24 cellular contexts compared by ENCODE assay signal in genomic region chr1:25477448-25478034, GRCh38. TPM values are rescaled to one million over a fixed set of nuclear protein-coding genes. Genes with fewer than 3 reads are reported as not detected.
A peak's percentile ranks its signal among the peaks of the same experiment; 100 is the strongest.
DNase-seq lines count a peak whose midpoint lies in the region; ATAC-seq and TF ChIP-seq lines count a peak whose summit lies in the region.
"Had no signal": no experiment of that assay in that cellular context is flagged by ENCODE, and none has a peak within 500 bp of the region (broad histone marks: within the 10 kb centered on the region; RNA-seq: fewer than 3 reads in every experiment).

No MANE protein-coding gene starts in this region.

- CTCF ChIA-PET in mammary epithelial cell (lab: Charles Lee; ENCODE audit: low non-redundant PET) = no interaction called here
- CTCF ChIA-PET in naive thymus-derived CD4-positive, alpha-beta T cell (lab: Charles Lee) = interaction anchor here (0.6 to 4.9 kb wide), 6 partner anchors 10 to 362 kb away, joined by 3 to 23 read pairs (median 4); no protein-coding TSS in a partner anchor

- no peak overlapping the region for H3K4me2 ChIP-seq in mammary epithelial cell (ENCODE audit: insufficient read depth, low read depth, low read length)
- H3K4me2 ChIP-seq: neural progenitor cell had no signal

- H2AFZ ChIP-seq in mammary epithelial cell (ENCODE audit: low read depth, low read length) = no peak overlapping the region
- H2AFZ ChIP-seq: neural progenitor cell had no signal

- POLR2A ChIA-PET in naive thymus-derived CD4-positive, alpha-beta T cell (lab: Charles Lee) = interaction anchor here (0.6 to 4.0 kb wide), 8 partner anchors 8 to 165 kb away, joined by 3 to 24 read pairs (median 3); partner anchors contain the start of gene MACO1

- H3K79me2 ChIP-seq in mammary epithelial cell (ENCODE audit: insufficient read depth, low read length) = peaks cover 19% of the 10 kb centered on the region

- H3K27me3 Mint-ChIP-seq in activated naive CD8-positive, alpha-beta T cell = no peaks in the 10 kb centered on the region
- H3K27me3 Mint-ChIP-seq in activated naive CD8-positive, alpha-beta T cell treated with anti-CD3 and anti-CD28 coated beads for 36 hours = no peaks in the 10 kb centered on the region
- no peaks in the 10 kb centered on the region for H3K27me3 Mint-ChIP-seq in naive thymus-derived CD4-positive, alpha-beta T cell
- H3K27me3 Mint-ChIP-seq: activated CD8-positive, alpha-beta memory T cell treated with anti-CD3 and anti-CD28 coated beads, Interleukin-2, amount 10 ng/mL, durations not matched to agents 7 days and 5 days; activated naive CD4-positive, alpha-beta T cell treated with anti-CD3 and anti-CD28 coated beads, Interleukin-2, amount 10 ng/mL, durations not matched to agents 7 days and 5 days; memory B cell had no signal

- H3K36me3 ChIP-seq in mammary epithelial cell (ENCODE audit: insufficient read depth, low read length) = no peaks in the 10 kb centered on the region
- no peaks in the 10 kb centered on the region for H3K36me3 ChIP-seq in naive thymus-derived CD4-positive, alpha-beta T cell (ENCODE audit: control insufficient read depth in 2 of 3, insufficient read depth in 3 of 3, low read length in 3 of 3)
- H3K36me3 ChIP-seq in H7 (replicated peaks; ENCODE audit: control insufficient read depth, insufficient read depth, low read length) = no peaks in the 10 kb centered on the region
- H3K36me3 ChIP-seq: HAP-1, neural progenitor cell, upper lobe of right lung had no signal

- no peak for DNase-seq in activated naive CD8-positive, alpha-beta T cell treated with anti-CD3 and anti-CD28 coated beads for 36 hours
- DNase-seq in mammary epithelial cell (peak; percentile 42), H7 (no peak), NCI-H510A treated with DMSO at 0.1 percent for 48 hours (lab: John Stamatoyannopoulos, UW) (no peak), COR-L47 (lab: John Stamatoyannopoulos, UW) (no peak)
- DNase-seq in naive thymus-derived CD4-positive, alpha-beta T cell = no peak
- DNase-seq: activated CD4-positive, CD25-positive, alpha-beta regulatory T cell; activated CD8-positive, alpha-beta memory T cell treated with anti-CD3 and anti-CD28 coated beads, Interleukin-2, amount 10 ng/mL, durations not matched to agents 7 days and 5 days; activated naive CD4-positive, alpha-beta T cell treated with anti-CD3 and anti-CD28 coated beads, Interleukin-2, amount 10 ng/mL, durations not matched to agents 7 days and 5 days; central memory CD4-positive, alpha-beta T cell; effector memory CD4-positive, alpha-beta T cell; EL; MG63; NCI-H1930; NCI-H524 treated with DMSO at 0.1 percent for 48 hours; stimulated activated CD4-positive, alpha-beta T cell treated with anti-CD3 and anti-CD28 coated beads, Interleukin-4, amount 100 ng/mL, for 24 hours; upper lobe of right lung had no signal

- H3K27ac Mint-ChIP-seq in activated naive CD8-positive, alpha-beta T cell = peak overlapping the region; percentile 91
- no peak overlapping the region for H3K27ac Mint-ChIP-seq in activated naive CD8-positive, alpha-beta T cell treated with anti-CD3 and anti-CD28 coated beads for 36 hours
- H3K27ac Mint-ChIP-seq in naive thymus-derived CD4-positive, alpha-beta T cell = peak overlapping the region in 7 of 9 donors; percentile 12 to 97 (median 93)
- H3K27ac Mint-ChIP-seq: activated CD8-positive, alpha-beta memory T cell treated with anti-CD3 and anti-CD28 coated beads, Interleukin-2, amount 10 ng/mL, durations not matched to agents 7 days and 5 days; activated naive CD4-positive, alpha-beta T cell treated with anti-CD3 and anti-CD28 coated beads, Interleukin-2, amount 10 ng/mL, durations not matched to agents 7 days and 5 days; neural progenitor cell had no signal

- in situ Hi-C loops in mammary epithelial cell (cut with MboI; ENCODE audit: low sequenced_read_pairs in 2 of 2) = no loop called here

- no TSS peak for BruUV-seq in mammary epithelial cell (replicated peaks; lab: Mats Ljungman, UMichigan)

- H4K20me1 ChIP-seq in mammary epithelial cell (ENCODE audit: insufficient read depth, low read length) = no peaks in the 10 kb centered on the region

- H3K27ac ChIP-seq in mammary epithelial cell (ENCODE audit: insufficient read depth, low read depth, low read length) = peak overlapping the region; percentile 13
- H3K27ac ChIP-seq in naive thymus-derived CD4-positive, alpha-beta T cell (ENCODE audit: low read depth, low read length) = no peak overlapping the region
- H3K27ac ChIP-seq: neural progenitor cell, upper lobe of right lung had no signal

- peaks cover 40% of the 10 kb centered on the region for H3K4me1 ChIP-seq in mammary epithelial cell (ENCODE audit: insufficient read depth, low read length)
- H3K4me1 ChIP-seq in naive thymus-derived CD4-positive, alpha-beta T cell (ENCODE audit: control insufficient read depth in 2 of 2, insufficient read depth in 2 of 2, low read length in 2 of 2) = peaks cover 9 to 37% of the 10 kb centered on the region in 2 donors

- H3K9me3 ChIP-seq in mammary epithelial cell (replicated peaks; ENCODE audit: insufficient read depth, low read length) = no peaks in the 10 kb centered on the region
- H3K9me3 ChIP-seq in naive thymus-derived CD4-positive, alpha-beta T cell (ENCODE audit: control insufficient read depth in 2 of 3, low read length in 3 of 3) = no peaks in the 10 kb centered on the region
- H3K9me3 ChIP-seq: HAP-1, MG63, upper lobe of right lung had no signal

- H3K9ac ChIP-seq in mammary epithelial cell (ENCODE audit: insufficient read depth, low read length) = no peak overlapping the region
- H3K9ac ChIP-seq: neural progenitor cell had no signal

- H3K27me3 ChIP-seq in mammary epithelial cell (ENCODE audit: insufficient read depth, low read length) (no peaks in the 10 kb centered on the region), H7 (ENCODE audit: control insufficient read depth, insufficient read depth, low read length) (no peaks in the 10 kb centered on the region)
- no peaks in the 10 kb centered on the region for H3K27me3 ChIP-seq in naive thymus-derived CD4-positive, alpha-beta T cell (ENCODE audit: control insufficient read depth in 2 of 2, insufficient read depth in 2 of 2, low read length in 2 of 2)
- H3K27me3 ChIP-seq: MG63, neural progenitor cell, upper lobe of right lung had no signal

- no peak for ATAC-seq in naive thymus-derived CD4-positive, alpha-beta T cell
- no peak for ATAC-seq in HG03159 (IDR thresholded peaks at IDR 0.05; ENCODE audit: unreplicated experiment)
- ATAC-seq: activated CD8-positive, alpha-beta memory T cell treated with anti-CD3 and anti-CD28 coated beads, Interleukin-2, amount 10 ng/mL, durations not matched to agents 7 days and 5 days; CD8-positive, alpha-beta T cell; sciatic nerve; upper lobe of right lung had no signal

- dilution Hi-C loops in mammary epithelial cell (cut with HindIII; ENCODE audit: low sequenced_read_pairs) = loop anchor here (5.0 kb wide), 1 partner anchor 50 kb away; no protein-coding TSS in a partner anchor

- no peak overlapping the region for H3K4me3 Mint-ChIP-seq in activated naive CD8-positive, alpha-beta T cell
- H3K4me3 Mint-ChIP-seq in activated naive CD8-positive, alpha-beta T cell treated with anti-CD3 and anti-CD28 coated beads for 36 hours = no peak overlapping the region
- H3K4me3 Mint-ChIP-seq in naive thymus-derived CD4-positive, alpha-beta T cell = no peak overlapping the region
- H3K4me3 Mint-ChIP-seq: activated CD8-positive, alpha-beta memory T cell treated with anti-CD3 and anti-CD28 coated beads, Interleukin-2, amount 10 ng/mL, durations not matched to agents 7 days and 5 days; activated naive CD4-positive, alpha-beta T cell treated with anti-CD3 and anti-CD28 coated beads, Interleukin-2, amount 10 ng/mL, durations not matched to agents 7 days and 5 days; CD8-positive, alpha-beta T cell; memory B cell; neural progenitor cell had no signal

- H3K4me1 Mint-ChIP-seq in activated naive CD8-positive, alpha-beta T cell (ENCODE audit: low read depth) = peaks cover 55% of the 10 kb centered on the region
- peaks cover 51% of the 10 kb centered on the region for H3K4me1 Mint-ChIP-seq in activated naive CD8-positive, alpha-beta T cell treated with anti-CD3 and anti-CD28 coated beads for 36 hours
- peaks cover 34 to 67% (median 59%) of the 10 kb centered on the region in 7 donors for H3K4me1 Mint-ChIP-seq in naive thymus-derived CD4-positive, alpha-beta T cell

- peaks cover 3% of the 10 kb centered on the region for H3K36me3 Mint-ChIP-seq in activated naive CD8-positive, alpha-beta T cell
- peaks cover 10% of the 10 kb centered on the region for H3K36me3 Mint-ChIP-seq in activated naive CD8-positive, alpha-beta T cell treated with anti-CD3 and anti-CD28 coated beads for 36 hours
- peaks cover 0 to 14% (median 7%) of the 10 kb centered on the region in 5 donors for H3K36me3 Mint-ChIP-seq in naive thymus-derived CD4-positive, alpha-beta T cell
- H3K36me3 Mint-ChIP-seq: neural progenitor cell had no signal

- intact Hi-C loops in mammary epithelial cell (cut with micrococcal nuclease) = no loop called here
- intact Hi-C loops in naive thymus-derived CD4-positive, alpha-beta T cell (cut with micrococcal nuclease) = loop anchor here in 1 of 2 donors (10.0 kb wide), 1 partner anchor 243 kb away; the partner anchor contains the start of gene SYF2

- H3K9me3 Mint-ChIP-seq in activated naive CD8-positive, alpha-beta T cell (ENCODE audit: low read depth) = no peaks in the 10 kb centered on the region
- H3K9me3 Mint-ChIP-seq in activated naive CD8-positive, alpha-beta T cell treated with anti-CD3 and anti-CD28 coated beads for 36 hours = no peaks in the 10 kb centered on the region
- H3K9me3 Mint-ChIP-seq in naive thymus-derived CD4-positive, alpha-beta T cell = no peaks in the 10 kb centered on the region
- H3K9me3 Mint-ChIP-seq: activated naive CD4-positive, alpha-beta T cell treated with anti-CD3 and anti-CD28 coated beads, Interleukin-2, amount 10 ng/mL, durations not matched to agents 7 days and 5 days; CD8-positive, alpha-beta T cell; memory B cell; neural progenitor cell had no signal

- no peak overlapping the region for H3K4me3 ChIP-seq in mammary epithelial cell (replicated peaks in 1 of 3; ENCODE audit: insufficient read depth in 1 of 3, low read depth in 2 of 3, low read length in 3 of 3)
- H3K4me3 ChIP-seq in naive thymus-derived CD4-positive, alpha-beta T cell (ENCODE audit: low read length) = no peak overlapping the region
- H3K4me3 ChIP-seq in H7 (ENCODE audit: insufficient read depth, low read depth, low read length) = no peak overlapping the region
- H3K4me3 ChIP-seq: HAP-1, MG63, neural progenitor cell, upper lobe of right lung had no signal

- no peak for TF ChIP-seq CTCF in mammary epithelial cell (conservative IDR thresholded peaks at IDR 0.05 in 1 of 2, IDR thresholded peaks at IDR 0.05 in 1 of 2; ENCODE audit: extremely low read depth in 1 of 2, insufficient read depth in 1 of 2, low read depth in 1 of 2, low read length in 2 of 2)

- 100% methylated on average over 1 of the region's 1 CpG for WGBS in mammary epithelial cell (ENCODE audit: low coverage, missing lambda C conversion rate)

RNA-seq across cellular contexts. Expression of gene MACO1, which starts 46.8 kb away (rescaled TPM):
- 10 to 100 TPM; 19.8 to 20.9 TPM for total RNA-seq in activated naive CD8-positive, alpha-beta T cell treated with anti-CD3 and anti-CD28 coated beads for 36 hours
- total RNA-seq in mammary epithelial cell = 10 to 100 TPM; 16.8 to 17.4 TPM
- 8.8 TPM for polyA plus RNA-seq in mammary epithelial cell
- polyA minus RNA-seq in mammary epithelial cell = 10.4 TPM
- 10 to 100 TPM; 16.7 to 25.9 (median 22.0) TPM for total RNA-seq in naive thymus-derived CD4-positive, alpha-beta T cell
- polyA plus RNA-seq in naive thymus-derived CD4-positive, alpha-beta T cell = 1 to 10 TPM; 8.8 to 9.8 TPM
- 13.6 and 15.6 TPM in 2 replicates for total RNA-seq in H7 (2014; rRNA removed; shearing (Covaris generic))

RNA-seq across cellular contexts. Expression of gene RHCE, which starts 56.9 kb away (rescaled TPM):
- total RNA-seq in activated naive CD8-positive, alpha-beta T cell treated with anti-CD3 and anti-CD28 coated beads for 36 hours = under 1 TPM; 0.29 to 0.32 TPM
- under 1 TPM in 1 of 2 donors, not detected in 1; 0.17 TPM for total RNA-seq in mammary epithelial cell
- 0.32 TPM for polyA plus RNA-seq in mammary epithelial cell
- not detected for polyA minus RNA-seq in mammary epithelial cell
- total RNA-seq in naive thymus-derived CD4-positive, alpha-beta T cell = 1 to 10 TPM in 1 of 5 experiments, under 1 TPM in 3, not detected in 1; 0.40 to 1.3 (median 0.69) TPM
- polyA plus RNA-seq in naive thymus-derived CD4-positive, alpha-beta T cell = 1 to 10 TPM in 1 of 2 donors, under 1 TPM in 1; 0.61 to 1.0 TPM
- 0.62 and 0.70 TPM in 2 replicates for total RNA-seq in H7 (2014; rRNA removed; shearing (Covaris generic))
- total RNA-seq: activated CD8-positive, alpha-beta memory T cell treated with anti-CD3 and anti-CD28 coated beads, Interleukin-2, amount 10 ng/mL, durations not matched to agents 7 days and 5 days had no signal
